In the genomic region with DNA sequence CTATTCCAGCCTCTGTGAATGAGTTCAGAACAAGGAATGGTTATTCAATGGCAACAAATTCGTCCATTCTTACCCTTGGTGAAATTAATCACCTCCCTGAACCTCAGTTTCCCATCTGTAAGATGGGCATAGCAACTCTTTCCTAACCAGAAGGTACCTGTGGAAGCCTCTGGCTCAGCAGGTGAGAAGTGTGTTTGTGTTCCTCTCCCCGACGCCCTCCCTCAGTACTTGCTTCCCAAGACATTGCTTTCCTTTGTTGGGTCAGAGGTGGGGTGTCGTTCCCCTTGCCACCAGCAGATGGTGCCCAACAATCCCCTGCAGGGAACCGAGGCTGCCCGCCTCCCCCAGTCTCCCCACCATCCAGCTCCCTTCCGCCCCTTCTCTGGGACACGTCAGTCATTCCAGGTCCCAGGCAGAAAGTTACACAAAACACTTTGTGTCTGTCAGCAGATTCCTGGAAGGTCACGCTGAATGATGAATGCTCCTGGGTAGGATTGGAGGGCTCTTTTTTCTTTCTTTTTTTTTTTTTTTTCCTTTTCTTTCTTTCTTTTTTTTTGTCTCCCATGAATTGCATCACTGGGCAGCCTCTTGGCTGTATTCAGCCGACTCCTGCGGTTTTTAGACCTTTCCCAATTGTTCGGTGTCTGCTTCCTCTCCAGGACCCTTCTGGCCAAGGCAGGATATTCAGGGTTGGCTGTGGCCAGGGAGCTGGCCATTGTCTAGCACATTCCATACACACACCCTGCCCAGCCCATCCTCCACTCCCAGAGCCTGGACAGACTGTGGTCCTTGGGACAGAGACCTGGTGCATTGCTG, we compare ENCODE assay signal across 8 cellular contexts.
A peak's percentile ranks its signal among the peaks of the same experiment; 100 is the strongest.
DNase-seq lines count a peak whose midpoint lies in the region; ATAC-seq and TF ChIP-seq lines count a peak whose summit lies in the region.

No MANE protein-coding gene starts in this region.

- H3K9me3 ChIP-seq in upper lobe of right lung, result no peaks in the 10 kb centered on the region

- no peaks in the 10 kb centered on the region for H3K36me3 ChIP-seq in upper lobe of right lung

- H3K27ac ChIP-seq in upper lobe of right lung, result no peak overlapping the region

- no peaks in the 10 kb centered on the region for H3K27me3 ChIP-seq in upper lobe of right lung

- H3K4me1 ChIP-seq in upper lobe of right lung, result peaks cover 14% of the 10 kb centered on the region

- TF ChIP-seq CTCF in upper lobe of right lung (IDR thresholded peaks at IDR 0.05), result peak; percentile 96

- peak; percentile 96 for DNase-seq in AG20443 (ENCODE audit: low spot score)
- DNase-seq in HUDEP-2 (lab: John Stamatoyannopoulos, UW; ENCODE audit: unreplicated experiment in 76 of 76), result peak in 59 of 76 experiments; percentile 6 to 73 (median 42)
- DNase-seq in SIG-M5 treated with dmso at 0.1 percent for 504 hours (lab: John Stamatoyannopoulos, UW; ENCODE audit: unreplicated experiment), result peak; percentile 80
- DNase-seq in activated naive CD4-positive, alpha-beta T cell treated with anti-CD3 and anti-CD28 coated beads, Interleukin-2, amount 50 U/mL, for 16 hours, result peak; percentile 69
- peak; percentile 68 to 93 (median 83) for DNase-seq in head of caudate nucleus
- peak; percentile 94 for DNase-seq in posterior vena cava (ENCODE audit: low spot score)
- peak; percentile 88 for DNase-seq in upper lobe of right lung

- no peak overlapping the region for H3K4me3 ChIP-seq in upper lobe of right lung

- ATAC-seq in GM19035 (IDR thresholded peaks at IDR 0.05; ENCODE audit: unreplicated experiment), result peak; percentile 51
- ATAC-seq in upper lobe of right lung, result peak; percentile 96

- intact Hi-C loops in head of caudate nucleus (cut with DNase I) (loop anchor here (10.0 kb wide), 2 partner anchors 851 to 1141 kb away; partner anchors contain the start of gene TRIB2), posterior vena cava (cut with DNase I) (loop anchor here in 1 of 2 donors (10.0 kb wide), 2 partner anchors 851 to 1071 kb away; partner anchors contain the start of gene TRIB2), upper lobe of right lung (cut with DNase I) (loop anchor here (10.0 kb wide), 2 partner anchors 851 to 1141 kb away; partner anchors contain the start of gene TRIB2)

Comparison
In these comparisons a context has a peak if more than half of its experiments do, and no peak if none do; other contexts are left out.
1. DNase-seq: peak in every context shown above with its lines; median percentile 96 in AG20443; 94 in posterior vena cava; 88 in upper lobe of right lung; 83 in head of caudate nucleus; 80 in SIG-M5 treated with dmso at 0.1 percent for 504 hours; 69 in activated naive CD4-positive, alpha-beta T cell treated with anti-CD3 and anti-CD28 coated beads, Interleukin-2, amount 50 U/mL, for 16 hours; 42 in HUDEP-2.